8 cellular contexts compared by ENCODE assay signal in the genomic region with DNA sequence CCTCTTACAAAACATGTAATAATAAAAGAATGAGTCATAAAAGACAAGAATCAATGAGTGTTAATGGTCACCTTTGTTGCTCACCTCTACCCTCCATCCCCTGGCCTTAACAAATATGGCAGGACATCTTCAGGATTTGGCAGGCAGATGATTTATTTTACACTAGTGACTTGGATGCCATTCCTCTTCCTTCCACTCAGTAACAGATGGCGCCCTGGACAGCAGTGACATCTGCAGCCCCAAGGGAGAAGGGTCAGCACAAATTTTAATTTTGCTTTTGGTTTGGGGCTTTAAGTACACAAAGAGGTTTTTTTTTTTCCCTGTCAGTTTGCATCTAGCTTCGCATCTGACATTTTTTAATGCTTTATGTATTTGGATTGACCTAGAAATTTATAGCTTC.
DNase-seq lines count a peak whose midpoint lies in the region; ATAC-seq and TF ChIP-seq lines count a peak whose summit lies in the region.
"Not testable (repeated sequence)": the region's sequence is repeated elsewhere in the genome, so short reads cannot be mapped to it uniquely, and the experiment has no call there.

No MANE protein-coding gene starts in this region.

- BruUV-seq in Panc1 (replicated peaks; lab: Mats Ljungman, UMichigan), result not testable (repeated sequence)

- ATAC-seq in DND-41 (ENCODE audit: insufficient read depth, low read depth) (peak; percentile 47; the same call in 1 of the 3 replicates), GM18868 (IDR thresholded peaks at IDR 0.05; ENCODE audit: unreplicated experiment) (peak; percentile 54), GM21367 (IDR thresholded peaks at IDR 0.05; ENCODE audit: unreplicated experiment) (peak; percentile 80), HG02759 (IDR thresholded peaks at IDR 0.05; ENCODE audit: unreplicated experiment) (peak; percentile 50), HG03280 (IDR thresholded peaks at IDR 0.05; ENCODE audit: unreplicated experiment) (peak; percentile 88), Panc1 (peak; percentile 94), foreskin keratinocyte (peak; percentile 21)
- ATAC-seq in stimulated activated naive B cell treated with anti-CD40 and anti-IgM and Interleukin-4, amounts not matched to agents 10 μg/mL and 1 μg/mL and 100 μg/mL, for 72 hours (replicated peaks), result peak; percentile 80 to 86

- H3K27ac Mint-ChIP-seq in stimulated activated naive B cell treated with anti-CD40 and anti-IgM and Interleukin-4, amounts not matched to agents 10 μg/mL and 1 μg/mL and 100 μg/mL, for 72 hours, result not testable (repeated sequence)

- not testable (repeated sequence) for H3K27ac ChIP-seq in DND-41 (ENCODE audit: low read length); Panc1 (ENCODE audit: low read length); foreskin keratinocyte

- not testable (repeated sequence) for H3K36me3 Mint-ChIP-seq in stimulated activated naive B cell treated with anti-CD40 and anti-IgM and Interleukin-4, amounts not matched to agents 10 μg/mL and 1 μg/mL and 100 μg/mL, for 72 hours

- H4K20me1 ChIP-seq in DND-41 (ENCODE audit: insufficient read depth, low read length), result not testable (repeated sequence)

- H3K36me3 ChIP-seq in DND-41 (ENCODE audit: insufficient read depth, low read length); Panc1 (ENCODE audit: control insufficient read depth, insufficient read depth, low read length): not testable (repeated sequence)

- H3K9ac ChIP-seq in DND-41 (ENCODE audit: low read depth, low read length), result not testable (repeated sequence)

- not testable (repeated sequence) for H3K4me1 ChIP-seq in DND-41 (ENCODE audit: insufficient read depth, low read length); Panc1 (ENCODE audit: control insufficient read depth, insufficient read depth, low read length); foreskin keratinocyte

- not testable (repeated sequence) for H3K4me1 Mint-ChIP-seq in stimulated activated naive B cell treated with anti-CD40 and anti-IgM and Interleukin-4, amounts not matched to agents 10 μg/mL and 1 μg/mL and 100 μg/mL, for 72 hours

- not testable (repeated sequence) for H2AFZ ChIP-seq in DND-41 (ENCODE audit: low read depth, low read length)

- not testable (repeated sequence) for H3K4me3 ChIP-seq in DND-41 (ENCODE audit: low read depth in 1 of 2, low read length in 2 of 2); Panc1 (ENCODE audit: low read depth in 2 of 2, low read length in 2 of 2)

- not testable (repeated sequence) for H3K9me3 Mint-ChIP-seq in stimulated activated naive B cell treated with anti-CD40 and anti-IgM and Interleukin-4, amounts not matched to agents 10 μg/mL and 1 μg/mL and 100 μg/mL, for 72 hours

- POLR2A ChIA-PET in Panc1 (lab: Charles Lee), result not testable (repeated sequence)

- H3K4me3 Mint-ChIP-seq in stimulated activated naive B cell treated with anti-CD40 and anti-IgM and Interleukin-4, amounts not matched to agents 10 μg/mL and 1 μg/mL and 100 μg/mL, for 72 hours, result not testable (repeated sequence)

- not testable (repeated sequence) for H3K9me3 ChIP-seq in DND-41 (ENCODE audit: insufficient read depth, low read length, severe bottlenecking); Panc1 (ENCODE audit: control insufficient read depth, insufficient read depth, low read depth, low read length)

- in situ Hi-C loops in Panc1 (cut with HindIII; ENCODE audit: low pct_unique_long_range_greater_than_20kb, low sequenced_read_pairs), result not testable (repeated sequence)

- CTCF ChIA-PET in Panc1 (lab: Charles Lee), result not testable (repeated sequence)

- H3K27me3 Mint-ChIP-seq in stimulated activated naive B cell treated with anti-CD40 and anti-IgM and Interleukin-4, amounts not matched to agents 10 μg/mL and 1 μg/mL and 100 μg/mL, for 72 hours, result not testable (repeated sequence)

- not testable (repeated sequence) for H3K27me3 ChIP-seq in DND-41 (ENCODE audit: insufficient read depth, low read length, poor library complexity); Panc1 (ENCODE audit: control insufficient read depth, insufficient read depth, low read length); foreskin keratinocyte

- H3K4me2 ChIP-seq in DND-41 (ENCODE audit: insufficient read depth, low read length), result not testable (repeated sequence)

- intact Hi-C loops in Panc1 (cut with micrococcal nuclease; ENCODE audit: unreplicated experiment), result not testable (repeated sequence)

- TF ChIP-seq CTCF in DND-41 (IDR thresholded peaks at IDR 0.05; ENCODE audit: borderline replicate concordance, extremely low read depth, low read length, poor library complexity, severe bottlenecking); Panc1 (IDR thresholded peaks at IDR 0.05); foreskin keratinocyte (conservative IDR thresholded peaks at IDR 0.05): not testable (repeated sequence)

- H3K79me2 ChIP-seq in DND-41 (ENCODE audit: insufficient read depth, low read length), result not testable (repeated sequence)

- peak; percentile 13 for DNase-seq in DND-41
- DNase-seq in Panc1 (ENCODE audit: low read depth, low spot score); foreskin keratinocyte: not testable (repeated sequence)
- DNase-seq in stimulated activated naive B cell treated with anti-CD40 and anti-IgM and Interleukin-4, amounts not matched to agents 10 μg/mL and 1 μg/mL and 100 μg/mL, for 72 hours, result peak; percentile 12

Comparison
In these comparisons a context has a peak if more than half of its experiments do, and no peak if none do; other contexts are left out.
1. ATAC-seq: peak in every context shown above with its lines; median percentile 94 in Panc1; 88 in HG03280; 83 in stimulated activated naive B cell treated with anti-CD40 and anti-IgM and Interleukin-4, amounts not matched to agents 10 μg/mL and 1 μg/mL and 100 μg/mL, for 72 hours; 80 in GM21367; 54 in GM18868; 50 in HG02759; 47 in DND-41; 21 in foreskin keratinocyte.